ENCODE assay signal across 10 cellular contexts in genomic region chr1:925532-926421, GRCh38. TPM values are rescaled to one million over a fixed set of nuclear protein-coding genes. Genes with fewer than 3 reads are reported as not detected.
A peak's percentile ranks its signal among the peaks of the same experiment; 100 is the strongest.
DNase-seq lines count a peak whose midpoint lies in the region; ATAC-seq and TF ChIP-seq lines count a peak whose summit lies in the region.
"Had no signal": no experiment of that assay in that cellular context is flagged by ENCODE, and none has a peak within 500 bp of the region (broad histone marks: within the 10 kb centered on the region; RNA-seq: fewer than 3 reads in every experiment).

No MANE protein-coding gene starts in this region.

- intact Hi-C loops in Right ventricle myocardium superior (cut with DNase I), result no loop called here

- peaks cover 48% of the 10 kb centered on the region for H3K27me3 Mint-ChIP-seq in T-helper 17 cell

- peaks cover 13% of the 10 kb centered on the region for H3K4me1 ChIP-seq in cardiac muscle cell (ENCODE audit: low read depth)
- H3K4me1 ChIP-seq in iPS-20b (ENCODE audit: insufficient read depth, low read length), result no peaks in the 10 kb centered on the region; the same call in 1 of the 2 replicates
- no peaks in the 10 kb centered on the region for H3K4me1 ChIP-seq in urinary bladder (ENCODE audit: insufficient read depth)

- peak overlapping the region; percentile 68 for H3K4me3 Mint-ChIP-seq in T-helper 17 cell

- 12% methylated on average over 70 of the region's 70 CpGs for WGBS in urinary bladder

- H3K27me3 ChIP-seq in cardiac muscle cell (peaks cover 13% of the 10 kb centered on the region), iPS-20b (ENCODE audit: insufficient read depth, low read length) (peaks cover 100% of the 10 kb centered on the region)
- H3K27me3 ChIP-seq: uterus had no signal

- TF ChIP-seq CTCF in cardiac muscle cell (IDR thresholded peaks at IDR 0.05; ENCODE audit: low read depth, low read length), result peak; percentile 6

- H3K36me3 ChIP-seq in cardiac muscle cell, result no peaks in the 10 kb centered on the region
- H3K36me3 ChIP-seq in iPS-20b (ENCODE audit: insufficient read depth, low read depth, low read length), result no peaks in the 10 kb centered on the region
- H3K36me3 ChIP-seq in urinary bladder (ENCODE audit: insufficient read depth), result no peaks in the 10 kb centered on the region
- H3K36me3 ChIP-seq: uterus had no signal

- H3K36me3 Mint-ChIP-seq in T-helper 17 cell (ENCODE audit: low read depth), result no peaks in the 10 kb centered on the region
- H3K36me3 Mint-ChIP-seq: activated naive CD4-positive, alpha-beta T cell treated with anti-CD3 and anti-CD28 coated beads, Interleukin-2, amount 50 U/mL, for 72 hours had no signal

- no peak overlapping the region for H3K27ac ChIP-seq in cardiac muscle cell
- H3K27ac ChIP-seq in iPS-20b (ENCODE audit: low read length), result no peak overlapping the region
- no peak overlapping the region for H3K27ac ChIP-seq in urinary bladder (ENCODE audit: low read depth)
- H3K27ac ChIP-seq: uterus had no signal

- DNase-seq in cardiac muscle cell (ENCODE audit: low read depth in 1 of 2, low spot score in 1 of 2) (peak; percentile 57 to 77), Right ventricle myocardium superior (no peak), T-helper 17 cell (no peak), foreskin melanocyte (no peak)
- no peak for DNase-seq in activated CD4-positive, alpha-beta T cell treated with anti-CD3 and anti-CD28 coated beads for 1 hour
- no peak for DNase-seq in stimulated activated CD8-positive, alpha-beta memory T cell treated with anti-CD3 and anti-CD28 coated beads, Interleukin-4, amount 100 ng/mL, for 48 hours

- H3K4me3 ChIP-seq in cardiac muscle cell (peak overlapping the region; percentile 89), iPS-20b (ENCODE audit: low read length) (peak overlapping the region; percentile 38; the same call in 1 of the 2 replicates), urinary bladder (ENCODE audit: low read depth, low read length) (peak overlapping the region; percentile 66)

- ATAC-seq in Right ventricle myocardium superior (ENCODE audit: poor library complexity) (no peak), T-helper 17 cell (no peak)
- ATAC-seq: activated naive CD4-positive, alpha-beta T cell treated with anti-CD3 and anti-CD28 coated beads, Interleukin-2, amount 50 U/mL, for 72 hours had no signal

- peaks cover 10% of the 10 kb centered on the region for H3K4me1 Mint-ChIP-seq in T-helper 17 cell

- no peak overlapping the region for H3K9ac ChIP-seq in iPS-20b (ENCODE audit: low read depth, low read length)

- H3K9me3 ChIP-seq in cardiac muscle cell (ENCODE audit: low read depth) (no peaks in the 10 kb centered on the region), T-helper 17 cell (ENCODE audit: control insufficient read depth, low read length, poor library complexity, severe bottlenecking) (no peaks in the 10 kb centered on the region), iPS-20b (ENCODE audit: insufficient read depth, low read depth, low read length) (no peaks in the 10 kb centered on the region)
- H3K9me3 ChIP-seq: uterus had no signal

- H3K27ac Mint-ChIP-seq in T-helper 17 cell, result no peak overlapping the region
- H3K27ac Mint-ChIP-seq: activated naive CD4-positive, alpha-beta T cell treated with anti-CD3 and anti-CD28 coated beads, Interleukin-2, amount 50 U/mL, for 72 hours had no signal

RNA-seq across cellular contexts. Expression of gene SAMD11, which starts 2.1 kb away (rescaled TPM):
- 90.7 and 146 TPM in 2 replicates for total RNA-seq in cardiac muscle cell
- polyA plus RNA-seq in cardiac muscle cell, result 32.2 and 63.3 TPM in 2 replicates
- total RNA-seq in Right ventricle myocardium superior, result 1.5 TPM
- not detected for total RNA-seq in T-helper 17 cell
- 18.1 TPM for total RNA-seq in urinary bladder
- polyA plus RNA-seq in urinary bladder, result 23.3 TPM
- total RNA-seq: activated naive CD4-positive, alpha-beta T cell treated with anti-CD3 and anti-CD28 coated beads, Interleukin-2, amount 50 U/mL, for 72 hours had no signal

RNA-seq across cellular contexts. Expression of gene NOC2L, which starts 33.3 kb away (rescaled TPM):
- total RNA-seq in cardiac muscle cell (98.2 and 119 TPM in 2 replicates), Right ventricle myocardium superior (42.8 TPM), T-helper 17 cell (10 to 100 TPM; 45.2 to 51.7 TPM), urinary bladder (27.1 TPM)
- polyA plus RNA-seq in cardiac muscle cell (95.4 and 122 TPM in 2 replicates), urinary bladder (59.5 TPM)

RNA-seq across cellular contexts. Expression of gene KLHL17, which starts 34.6 kb away (rescaled TPM):
- 16.2 and 42.9 TPM in 2 replicates for total RNA-seq in cardiac muscle cell
- 31.5 and 40.6 TPM in 2 replicates for polyA plus RNA-seq in cardiac muscle cell
- 5.6 TPM for total RNA-seq in Right ventricle myocardium superior
- 10 to 100 TPM; 16.1 to 16.6 TPM for total RNA-seq in T-helper 17 cell
- total RNA-seq in urinary bladder, result 4.5 TPM
- 12.0 TPM for polyA plus RNA-seq in urinary bladder

RNA-seq across cellular contexts. Expression of gene PLEKHN1, which starts 40.5 kb away (rescaled TPM):
- total RNA-seq in cardiac muscle cell (0.36 TPM in 1 of 2 replicates, not detected in the other), Right ventricle myocardium superior (not detected), T-helper 17 cell (1 to 10 TPM; 3.4 to 4.3 TPM), urinary bladder (1.1 TPM)
- polyA plus RNA-seq in cardiac muscle cell (0.60 TPM in 2 replicates), urinary bladder (4.2 TPM)

RNA-seq across cellular contexts. Expression of gene PERM1, which starts 56.1 kb away (rescaled TPM):
- total RNA-seq in cardiac muscle cell (0.49 and 1.0 TPM in 2 replicates), Right ventricle myocardium superior (170 TPM), T-helper 17 cell (not detected), urinary bladder (0.32 TPM)
- polyA plus RNA-seq in cardiac muscle cell (0.71 and 0.77 TPM in 2 replicates), urinary bladder (0.73 TPM)
- total RNA-seq: activated naive CD4-positive, alpha-beta T cell treated with anti-CD3 and anti-CD28 coated beads, Interleukin-2, amount 50 U/mL, for 72 hours had no signal

Comparison
In these comparisons a context has a peak if more than half of its experiments do, and no peak if none do; other contexts are left out.
1. DNase-seq: peak in cardiac muscle cell (2 of 2); none in Right ventricle myocardium superior (single experiment), T-helper 17 cell (0 of 3), foreskin melanocyte (single experiment), activated CD4-positive, alpha-beta T cell treated with anti-CD3 and anti-CD28 coated beads for 1 hour (single experiment) and stimulated activated CD8-positive, alpha-beta memory T cell treated with anti-CD3 and anti-CD28 coated beads, Interleukin-4, amount 100 ng/mL, for 48 hours (single experiment).
2. H3K4me3 ChIP-seq: peak in every context shown above with its lines; median percentile 89 in cardiac muscle cell; 66 in urinary bladder; 38 in iPS-20b.